Comparison of ENCODE assay signal across 8 cellular contexts in genomic region chrX:129982300-129983246, GRCh38. TPM values are rescaled to one million over a fixed set of nuclear protein-coding genes. Genes with fewer than 3 reads are reported as not detected.
A peak's percentile ranks its signal among the peaks of the same experiment; 100 is the strongest.
DNase-seq lines count a peak whose midpoint lies in the region; ATAC-seq and TF ChIP-seq lines count a peak whose summit lies in the region.

BCORL1 (plus strand) TSS chrX:129982635; CDS start chrX:130005232, 22,597 bp downstream.

- intact Hi-C loops in thyroid gland (cut with DNase I) = no loop called here

- H3K36me3 Mint-ChIP-seq in osteocyte (ENCODE audit: unreplicated experiment) = no peaks in the 10 kb centered on the region

- no peaks in the 10 kb centered on the region for H3K36me3 ChIP-seq in thyroid gland

- peak within 1 kb of the TSS in 2 of 3 donors; percentile 43 to 79 for H3K27ac ChIP-seq in thyroid gland

- 0 to 1% methylated on average over 15 to 43 of the region's 74 CpGs for WGBS in thyroid gland, 2 donors

- no peaks in the 10 kb centered on the region for H3K4me1 ChIP-seq in thyroid gland

- TF ChIP-seq POLR2A in GM10847 (IDR thresholded peaks at IDR 0.05; ENCODE audit: extremely low read depth, insufficient read length) (peak; percentile 55), thyroid gland (IDR thresholded peaks at IDR 0.05) (peak in 1 of 2 donors; percentile 93)

- TF ChIP-seq CTCF in osteocyte (IDR thresholded peaks at IDR 0.05) (no peak), thyroid gland (IDR thresholded peaks at IDR 0.05) (no peak)

- H3K27ac Mint-ChIP-seq in osteocyte (ENCODE audit: unreplicated experiment) = no peak within 1 kb of the TSS

- H3K27me3 Mint-ChIP-seq in osteocyte (ENCODE audit: unreplicated experiment) = no peaks in the 10 kb centered on the region

- peaks cover 5% of the 10 kb centered on the region for H3K9me3 Mint-ChIP-seq in osteocyte (ENCODE audit: unreplicated experiment)

- peaks cover 11% of the 10 kb centered on the region for H3K4me1 Mint-ChIP-seq in osteocyte (ENCODE audit: unreplicated experiment)

- no peak within 1 kb of the TSS for H3K4me3 Mint-ChIP-seq in osteocyte (ENCODE audit: unreplicated experiment)

- no peaks in the 10 kb centered on the region for H3K9me3 ChIP-seq in thyroid gland

- DNase-seq in NCI-H1048 (lab: John Stamatoyannopoulos, UW) = peak; percentile 54
- peak; percentile 89 for DNase-seq in SK-N-DZ (ENCODE audit: low spot score)
- peak; percentile 87 for DNase-seq in activated naive CD4-positive, alpha-beta T cell treated with anti-CD3 and anti-CD28 coated beads, Interleukin-2, amount 50 U/mL, for 16 hours
- DNase-seq in glomerular visceral epithelial cell (ENCODE audit: extremely low spot score) = peak; percentile 93
- peak; percentile 96 for DNase-seq in osteocyte (ENCODE audit: extremely low spot score, unreplicated experiment)
- peak; percentile 91 to 94 for DNase-seq in thyroid gland

- ATAC-seq in HG02610 (IDR thresholded peaks at IDR 0.05; ENCODE audit: unreplicated experiment) = peak; percentile 95

- H3K4me3 ChIP-seq in thyroid gland (replicated peaks in 1 of 3) = peak within 1 kb of the TSS in 1 of 3 donors; percentile 50

- H3K27me3 ChIP-seq in thyroid gland = no peaks in the 10 kb centered on the region

RNA-seq across cellular contexts. Expression of gene BCORL1, which starts in this region (rescaled TPM):
- 1.1 and 2.1 TPM in 2 replicates for polyA plus RNA-seq in SK-N-DZ (2014; cell fraction: cytosol; rRNA removed)
- polyA plus RNA-seq in SK-N-DZ (2014; cell fraction: nucleus; rRNA removed) = 1.3 and 1.7 TPM in 2 replicates
- total RNA-seq in osteocyte (22.9 and 24.6 TPM in 2 replicates), thyroid gland (10 to 100 TPM in 1 of 4 donors, 1 to 10 TPM in 3; 4.7 to 12.0 (median 6.2) TPM)
